In genomic region chrX:111568356-111568755, GRCh38 we compare ENCODE assay signal across 11 cellular contexts. TPM values are rescaled to one million over a fixed set of nuclear protein-coding genes. Genes with fewer than 3 reads are reported as not detected.
A peak's percentile ranks its signal among the peaks of the same experiment; 100 is the strongest.
DNase-seq lines count a peak whose midpoint lies in the region; TF ChIP-seq lines count a peak whose summit lies in the region.
"Had no signal": no experiment of that assay in that cellular context is flagged by ENCODE, and none has a peak within 500 bp of the region (broad histone marks: within the 10 kb centered on the region; RNA-seq: fewer than 3 reads in every experiment).

No MANE protein-coding gene starts in this region.

- no peak overlapping the region for H3K27ac ChIP-seq in SJCRH30
- H3K27ac ChIP-seq in effector memory CD4-positive, alpha-beta T cell (ENCODE audit: insufficient read depth, low read length, poor library complexity, severe bottlenecking), result no peak overlapping the region

- H3K27ac Mint-ChIP-seq in activated CD4-positive, alpha-beta T cell treated with anti-CD3 and anti-CD28 coated beads, Interleukin-2, amount 10 ng/mL, durations not matched to agents 7 days and 5 days, result no peak overlapping the region
- H3K27ac Mint-ChIP-seq: effector memory CD8-positive, alpha-beta T cell had no signal

- no peak overlapping the region for H3K4me3 ChIP-seq in AG10803 (ENCODE audit: low read length)
- no peak overlapping the region for H3K4me3 ChIP-seq in H7 (ENCODE audit: insufficient read depth, low read depth, low read length)
- H3K4me3 ChIP-seq in SJCRH30, result no peak overlapping the region
- no peak overlapping the region for H3K4me3 ChIP-seq in effector memory CD4-positive, alpha-beta T cell (ENCODE audit: insufficient read depth, low read depth, low read length, poor library complexity, severe bottlenecking)

- H3K27me3 Mint-ChIP-seq in activated CD4-positive, alpha-beta T cell treated with anti-CD3 and anti-CD28 coated beads, Interleukin-2, amount 10 ng/mL, durations not matched to agents 7 days and 5 days, result no peaks in the 10 kb centered on the region
- H3K27me3 Mint-ChIP-seq: effector memory CD8-positive, alpha-beta T cell had no signal

- H3K9me3 ChIP-seq in SJCRH30 (replicated peaks), result no peaks in the 10 kb centered on the region
- no peaks in the 10 kb centered on the region for H3K9me3 ChIP-seq in effector memory CD4-positive, alpha-beta T cell (ENCODE audit: control insufficient read depth, low read length)

- H3K36me3 ChIP-seq in H7 (replicated peaks; ENCODE audit: control insufficient read depth, insufficient read depth, low read length), result no peaks in the 10 kb centered on the region
- H3K36me3 ChIP-seq in SJCRH30, result no peaks in the 10 kb centered on the region
- no peaks in the 10 kb centered on the region for H3K36me3 ChIP-seq in effector memory CD4-positive, alpha-beta T cell (ENCODE audit: control insufficient read depth, insufficient read depth, low read length)

- no peaks in the 10 kb centered on the region for H3K4me1 Mint-ChIP-seq in activated CD4-positive, alpha-beta T cell treated with anti-CD3 and anti-CD28 coated beads, Interleukin-2, amount 10 ng/mL, durations not matched to agents 7 days and 5 days

- DNase-seq in AG10803 (ENCODE audit: low read depth), result no peak
- DNase-seq in H7, result peak; percentile 8
- DNase-seq in SJCRH30, result peak; percentile 51 to 76
- DNase-seq in iPS-NIHi7 (ENCODE audit: extremely low spot score), result peak; percentile 76
- DNase-seq in activated CD4-positive, alpha-beta T cell treated with anti-CD3 and anti-CD28 coated beads, Interleukin-2, amount 10 ng/mL, durations not matched to agents 7 days and 5 days, result no peak
- no peak for DNase-seq in ureter (ENCODE audit: low spot score)
- DNase-seq in effector memory CD4-positive, alpha-beta T cell, result no peak
- no peak for DNase-seq in cardiac septum (ENCODE audit: low spot score)
- DNase-seq: effector memory CD8-positive, alpha-beta T cell; NCI-H2029 treated with DMSO at 0.1 percent for 48 hours had no signal

- H3K9me3 Mint-ChIP-seq in activated CD4-positive, alpha-beta T cell treated with anti-CD3 and anti-CD28 coated beads, Interleukin-2, amount 10 ng/mL, durations not matched to agents 7 days and 5 days, result no peaks in the 10 kb centered on the region
- H3K9me3 Mint-ChIP-seq: effector memory CD8-positive, alpha-beta T cell had no signal

- CTCF ChIA-PET in activated CD4-positive, alpha-beta T cell treated with anti-CD3 and anti-CD28 coated beads, Interleukin-2, amount 10 ng/mL, durations not matched to agents 7 days and 5 days (lab: Charles Lee), result interaction anchor here (0.7 kb wide), 1 partner anchor 56 kb away, joined by 3 read pairs; the partner anchor contains the start of gene SERTM2

- H3K36me3 Mint-ChIP-seq in activated CD4-positive, alpha-beta T cell treated with anti-CD3 and anti-CD28 coated beads, Interleukin-2, amount 10 ng/mL, durations not matched to agents 7 days and 5 days (ENCODE audit: low read depth), result no peaks in the 10 kb centered on the region

- intact Hi-C loops in cardiac septum (cut with DNase I), result no loop called here

- H3K4me1 ChIP-seq in SJCRH30, result no peaks in the 10 kb centered on the region
- H3K4me1 ChIP-seq in effector memory CD4-positive, alpha-beta T cell (ENCODE audit: control insufficient read depth, insufficient read depth, low read length, poor library complexity, severe bottlenecking), result no peaks in the 10 kb centered on the region

- H3K27me3 ChIP-seq in H7 (ENCODE audit: control insufficient read depth, insufficient read depth, low read length), result no peaks in the 10 kb centered on the region
- H3K27me3 ChIP-seq in SJCRH30, result no peaks in the 10 kb centered on the region
- no peaks in the 10 kb centered on the region for H3K27me3 ChIP-seq in effector memory CD4-positive, alpha-beta T cell (replicated peaks; ENCODE audit: control insufficient read depth, insufficient read depth, low read length, poor library complexity, severe bottlenecking)

- TF ChIP-seq CTCF in AG10803 (conservative IDR thresholded peaks at IDR 0.05; ENCODE audit: low read length), result peak; percentile 22; the same call in 1 of the 2 replicates

- H3K4me3 Mint-ChIP-seq in activated CD4-positive, alpha-beta T cell treated with anti-CD3 and anti-CD28 coated beads, Interleukin-2, amount 10 ng/mL, durations not matched to agents 7 days and 5 days, result no peak overlapping the region
- H3K4me3 Mint-ChIP-seq: effector memory CD8-positive, alpha-beta T cell had no signal

- POLR2A ChIA-PET in activated CD4-positive, alpha-beta T cell treated with anti-CD3 and anti-CD28 coated beads, Interleukin-2, amount 10 ng/mL, durations not matched to agents 7 days and 5 days (lab: Charles Lee), result no interaction called here

RNA-seq across cellular contexts. Expression of gene SERTM2, which starts 56.9 kb away (rescaled TPM):
- total RNA-seq in H7 (2014; rRNA removed; shearing (Covaris generic)), result 0.17 and 0.30 TPM in 2 replicates
- total RNA-seq in SJCRH30 (2014; rRNA removed; shearing (Covaris generic)), result 0.04 TPM in 1 of 2 replicates, not detected in the other
- not detected for total RNA-seq in activated CD4-positive, alpha-beta T cell treated with anti-CD3 and anti-CD28 coated beads, Interleukin-2, amount 10 ng/mL, durations not matched to agents 7 days and 5 days
- total RNA-seq in ureter, result 5.6 TPM
- total RNA-seq in cardiac septum, result 0.08 TPM
- total RNA-seq: activated CD8-positive, alpha-beta memory T cell treated with anti-CD3 and anti-CD28 coated beads for 36 hours had no signal

Comparison
In these comparisons a context has a peak if more than half of its experiments do, and no peak if none do; other contexts are left out.
1. DNase-seq: peak in H7 (single experiment), SJCRH30 (2 of 2) and iPS-NIHi7 (single experiment); none in AG10803 (single experiment), activated CD4-positive, alpha-beta T cell treated with anti-CD3 and anti-CD28 coated beads, Interleukin-2, amount 10 ng/mL, durations not matched to agents 7 days and 5 days (single experiment), ureter (single experiment), effector memory CD4-positive, alpha-beta T cell (0 of 3) and cardiac septum (single experiment).